8 cellular contexts compared by ENCODE assay signal in the genomic region with DNA sequence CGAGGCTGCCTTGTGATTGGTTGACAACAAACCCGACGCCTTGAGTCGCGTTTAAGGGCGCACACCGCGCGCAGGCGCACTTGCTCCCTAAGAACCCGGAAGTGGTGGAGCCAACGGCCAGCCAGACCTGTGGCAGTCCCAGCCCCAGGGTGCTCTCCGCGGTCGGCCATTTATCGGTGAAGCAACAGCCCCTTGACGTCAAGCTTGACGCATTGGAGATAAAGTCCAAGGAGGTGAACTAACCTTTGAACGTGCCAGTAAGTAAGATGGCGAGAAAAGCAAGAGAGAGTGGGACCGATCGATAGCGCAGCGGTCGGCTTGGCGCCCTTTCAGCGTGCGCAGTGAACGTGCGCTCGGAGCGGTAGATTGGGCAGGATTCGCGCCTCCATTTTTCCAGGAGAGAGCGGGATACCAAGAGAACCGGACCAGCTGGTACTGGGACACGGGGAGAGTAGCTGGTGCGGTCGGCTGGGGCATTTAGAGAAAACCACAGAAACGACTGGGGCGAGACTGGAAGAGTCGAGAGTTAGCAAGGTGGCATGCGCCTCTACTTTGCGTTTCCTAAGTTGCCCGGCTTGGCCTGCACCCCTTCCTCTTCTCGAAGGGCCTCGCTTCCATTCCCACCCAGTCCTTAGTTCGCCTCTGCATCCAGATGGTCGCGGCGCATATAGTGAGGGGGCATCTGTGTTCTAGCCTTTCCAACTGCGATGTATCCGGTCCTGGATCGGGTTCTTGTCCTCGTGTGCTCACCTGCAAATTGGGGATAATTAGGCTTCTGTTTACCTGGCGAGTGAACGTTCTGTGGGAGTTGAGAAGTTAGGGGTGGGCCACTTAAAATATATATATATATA. TPM values are rescaled to one million over a fixed set of nuclear protein-coding genes. Genes with fewer than 3 reads are reported as not detected.
A peak's percentile ranks its signal among the peaks of the same experiment; 100 is the strongest.
DNase-seq lines count a peak whose midpoint lies in the region; FAIRE-seq and TF ChIP-seq lines count a peak whose summit lies in the region.

CSTF1 (plus strand) TSS at position 364 of the 851 bp plus-strand sequence. CDS start 2,908 bp downstream, outside the sequence.

- POLR2A ChIA-PET in HEK293T (lab: Yijun Ruan, JAX): interaction anchor here (0.7 to 1.9 kb wide), 10 partner anchors 10 to 41 kb away, joined by 3 to 11 read pairs (median 4); partner anchors contain the start of gene FAM210B

- DNase-seq in GDM1 (lab: John Stamatoyannopoulos, UW) (peak; percentile 98), HEK293T (ENCODE audit: extremely low spot score) (peak; percentile 100), MV-4-11 (lab: John Stamatoyannopoulos, UW) (peak; percentile 100), SK-MEL-5 (ENCODE audit: low read depth, low spot score) (peak; percentile 100), frontal cortex (ENCODE audit: low spot score in 2 of 2) (peak; percentile 83 to 97), superior temporal gyrus (ENCODE audit: extremely low spot score) (peak; percentile 100)
- peak; percentile 100 for DNase-seq in activated naive CD4-positive, alpha-beta T cell treated with Interleukin-2 at 50 U/mL for 16 hours

- TF ChIP-seq CTCF in neutrophil (IDR thresholded peaks at IDR 0.05): peak; percentile 1

- H3K4me1 ChIP-seq in neutrophil (ENCODE audit: control insufficient read depth in 1 of 2, insufficient read depth in 1 of 2, low read depth in 1 of 2, low read length in 1 of 2): peaks cover 25 to 26% of the 10 kb centered on the region in 2 experiments

- FAIRE-seq in frontal cortex (lab: Jason Lieb, UNC): no peak

- CTCF ChIA-PET in HEK293T (lab: Yijun Ruan, JAX): interaction anchor here (0.6 kb wide), 1 partner anchor 24 kb away, joined by 3 read pairs; no protein-coding TSS in a partner anchor

- in situ Hi-C loops in SK-MEL-5 (cut with HindIII; ENCODE audit: low pct_unique_long_range_greater_than_20kb, low sequenced_read_pairs): no loop called here

- H3K27me3 ChIP-seq in neutrophil: no peaks in the 10 kb centered on the region

- H3K9me3 ChIP-seq in neutrophil: no peaks in the 10 kb centered on the region

- H3K4me3 ChIP-seq in neutrophil (ENCODE audit: low read depth in 1 of 2, low read length in 1 of 2): peak within 1 kb of the TSS; percentile 69 to 95

- peak within 1 kb of the TSS; percentile 93 for H3K27ac ChIP-seq in neutrophil

- peaks cover 24% of the 10 kb centered on the region for H3K36me3 ChIP-seq in neutrophil

TF ChIP-seq in HEK293T, 16 proteins besides CTCF, POLR2A, EP300 and RAD21:
- TF ChIP-seq ELF4 (IDR thresholded peaks at IDR 0.05): peak; percentile 99
- TF ChIP-seq L3MBTL2 (conservative IDR thresholded peaks at IDR 0.05): peak; percentile 74
- TF ChIP-seq NFRKB (IDR thresholded peaks at IDR 0.05): peak; percentile 78
- TF ChIP-seq ZNF384 (IDR thresholded peaks at IDR 0.05): no peak
- TF ChIP-seq PKNOX1 (IDR thresholded peaks at IDR 0.05): peak; percentile 69

RNA-seq across cellular contexts. Expression of gene CSTF1, which starts in this region (rescaled TPM):
- total RNA-seq in SK-MEL-5 (2014; rRNA removed; shearing (Covaris generic)): 77.4 and 79.6 TPM in 2 replicates
- 42.9 and 53.7 TPM in 2 replicates for polyA plus RNA-seq in SK-MEL-5 (2015; cell fraction: cytosol; rRNA removed)
- polyA plus RNA-seq in SK-MEL-5 (2015; cell fraction: nucleus; rRNA removed): 63.7 and 70.4 TPM in 2 replicates
- total RNA-seq in frontal cortex: 27.7 TPM

Comparison
In these comparisons a context has a peak if more than half of its experiments do, and no peak if none do; other contexts are left out.
1. Peak in every context shown above with its lines: DNase-seq, H3K4me3 ChIP-seq and H3K27ac ChIP-seq.